2 cellular contexts compared by ENCODE assay signal in genomic region chr5:134247825-134248224, GRCh38.
TF ChIP-seq lines count a peak whose summit lies in the region.

No MANE protein-coding gene starts in this region.

TF ChIP-seq in A549, 52 proteins besides CTCF, POLR2A, EP300 and RAD21:
- TF ChIP-seq JUN (IDR thresholded peaks at IDR 0.05) (no peak), MAFK (IDR thresholded peaks at IDR 0.05; ENCODE audit: partially characterized antibody) (peak; percentile 13), SREBF2 (IDR thresholded peaks at IDR 0.05) (no peak), TP53 (CRISPR knock-in tag; IDR thresholded peaks at IDR 0.05) (no peak)
- TF ChIP-seq, protein P1, sequence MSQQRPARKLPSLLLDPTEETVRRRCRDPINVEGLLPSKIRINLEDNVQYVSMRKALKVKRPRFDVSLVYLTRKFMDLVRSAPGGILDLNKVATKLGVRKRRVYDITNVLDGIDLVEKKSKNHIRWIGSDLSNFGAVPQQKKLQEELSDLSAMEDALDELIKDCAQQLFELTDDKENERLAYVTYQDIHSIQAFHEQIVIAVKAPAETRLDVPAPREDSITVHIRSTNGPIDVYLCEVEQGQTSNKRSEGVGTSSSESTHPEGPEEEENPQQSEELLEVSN (IDR thresholded peaks at IDR 0.05; ENCODE audit: borderline replicate concordance, low read depth) = no peak

TF ChIP-seq in GM12878, 131 proteins besides CTCF, POLR2A, EP300 and RAD21:
- TF ChIP-seq PAX8 (IDR thresholded peaks at IDR 0.05) (no peak), ZZZ3 (IDR thresholded peaks at IDR 0.05; ENCODE audit: control insufficient read depth, insufficient read length, low read depth) (no peak), BRCA1 (IDR thresholded peaks at IDR 0.05; ENCODE audit: low read depth, low read length) (no peak), ZNF207 (IDR thresholded peaks at IDR 0.05; ENCODE audit: borderline replicate concordance) (no peak), EZH2 (IDR thresholded peaks at IDR 0.05; ENCODE audit: borderline replicate concordance, control insufficient read depth, low read depth, low read length) (no peak), HDAC6 (IDR thresholded peaks at IDR 0.05; ENCODE audit: unreplicated experiment) (no peak), RCOR1 (conservative IDR thresholded peaks at IDR 0.05; ENCODE audit: low read depth, low read length) (no peak), TCF3 (IDR thresholded peaks at IDR 0.05; ENCODE audit: borderline replicate concordance, insufficient read depth, low read depth, low read length) (no peak), RUNX3 (IDR thresholded peaks at IDR 0.05; ENCODE audit: low read length) (no peak), NR2C2 (IDR thresholded peaks at IDR 0.05; ENCODE audit: borderline replicate concordance, control insufficient read depth, insufficient read length, low read depth) (no peak), RBBP5 (conservative IDR thresholded peaks at IDR 0.05) (no peak), BHLHE40 (IDR thresholded peaks at IDR 0.05; ENCODE audit: borderline replicate concordance in 1 of 2, low read depth in 2 of 2, low read length in 1 of 2) (no peak), RFX5 (IDR thresholded peaks at IDR 0.05; ENCODE audit: low read depth, low read length) (no peak), JUND (IDR thresholded peaks at IDR 0.05; ENCODE audit: low read depth, low read length) (no peak)
